16 cellular contexts compared by ENCODE assay signal in genomic region chr18:59087391-59087790, GRCh38. TPM values are rescaled to one million over a fixed set of nuclear protein-coding genes. Genes with fewer than 3 reads are reported as not detected.
DNase-seq lines count a peak whose midpoint lies in the region; ATAC-seq and TF ChIP-seq lines count a peak whose summit lies in the region.
"Had no signal": no experiment of that assay in that cellular context is flagged by ENCODE, and none has a peak within 500 bp of the region (broad histone marks: within the 10 kb centered on the region; RNA-seq: fewer than 3 reads in every experiment).

No MANE protein-coding gene starts in this region.

- peak overlapping the region in 1 of 2 donors; percentile 63 for H3K27ac Mint-ChIP-seq in stimulated activated naive CD8-positive, alpha-beta T cell treated with anti-CD3 and anti-CD28 coated beads, Interleukin-15, amount 100 ng/mL, for 72 hours
- H3K27ac Mint-ChIP-seq in chondrocyte (ENCODE audit: unreplicated experiment): no peak overlapping the region
- no peak overlapping the region for H3K27ac Mint-ChIP-seq in mesothelial cell of epicardium

- DNase-seq in stimulated activated naive CD8-positive, alpha-beta T cell treated with anti-CD3 and anti-CD28 coated beads, Interleukin-15, amount 100 ng/mL, for 72 hours: no peak
- DNase-seq in stimulated activated naive CD8-positive, alpha-beta T cell treated with anti-CD3 and anti-CD28 coated beads, Interleukin-15, Interleukin-2, amounts not matched to agents 100 U/mL and 50 U/mL, for 24 hours: no peak
- peak; percentile 51 for DNase-seq in NCI-H2029 (lab: John Stamatoyannopoulos, UW)
- DNase-seq in central memory CD4-positive, alpha-beta T cell: peak; percentile 50
- DNase-seq in chondrocyte (ENCODE audit: low spot score): no peak
- no peak for DNase-seq in mesothelial cell of epicardium (ENCODE audit: low spot score in 2 of 2, unreplicated experiment in 2 of 2)
- DNase-seq: amygdala, EL, H9, mesendoderm, NCI-H1092, NCI-H446, stomach, SW 1271 had no signal

- peak; percentile 65 for ATAC-seq in stimulated activated naive CD8-positive, alpha-beta T cell treated with anti-CD3 and anti-CD28 coated beads, Interleukin-15, amount 100 ng/mL, for 72 hours
- ATAC-seq in stimulated activated naive CD8-positive, alpha-beta T cell treated with anti-CD3 and anti-CD28 coated beads, Interleukin-15, Interleukin-2, amounts not matched to agents 100 U/mL and 50 U/mL, for 24 hours: no peak
- no peak for ATAC-seq in HG03571 (IDR thresholded peaks at IDR 0.05; ENCODE audit: unreplicated experiment)
- ATAC-seq: Panc1 had no signal

- no peaks in the 10 kb centered on the region for H3K9me3 Mint-ChIP-seq in stimulated activated naive CD8-positive, alpha-beta T cell treated with anti-CD3 and anti-CD28 coated beads, Interleukin-15, amount 100 ng/mL, for 72 hours
- no peaks in the 10 kb centered on the region for H3K9me3 Mint-ChIP-seq in chondrocyte (ENCODE audit: low read depth)
- H3K9me3 Mint-ChIP-seq in mesothelial cell of epicardium: no peaks in the 10 kb centered on the region
- H3K9me3 Mint-ChIP-seq: H9 had no signal

- H3K36me3 Mint-ChIP-seq in chondrocyte (ENCODE audit: low read depth): no peaks in the 10 kb centered on the region
- H3K36me3 Mint-ChIP-seq in mesothelial cell of epicardium: no peaks in the 10 kb centered on the region

- TF ChIP-seq CTCF in chondrocyte (IDR thresholded peaks at IDR 0.05) (no peak), mesothelial cell of epicardium (IDR thresholded peaks at IDR 0.05; ENCODE audit: unreplicated experiment) (no peak)

- H3K4me1 Mint-ChIP-seq in stimulated activated naive CD8-positive, alpha-beta T cell treated with anti-CD3 and anti-CD28 coated beads, Interleukin-15, amount 100 ng/mL, for 72 hours: peaks cover 6% of the 10 kb centered on the region
- H3K4me1 Mint-ChIP-seq in chondrocyte (ENCODE audit: low read depth): peaks cover 8% of the 10 kb centered on the region
- no peaks in the 10 kb centered on the region for H3K4me1 Mint-ChIP-seq in mesothelial cell of epicardium

- H3K4me3 Mint-ChIP-seq in stimulated activated naive CD8-positive, alpha-beta T cell treated with anti-CD3 and anti-CD28 coated beads, Interleukin-15, amount 100 ng/mL, for 72 hours: no peak overlapping the region
- H3K4me3 Mint-ChIP-seq in chondrocyte (ENCODE audit: unreplicated experiment) (no peak overlapping the region), mesothelial cell of epicardium (no peak overlapping the region)
- H3K4me3 Mint-ChIP-seq: H9 had no signal

- H3K27me3 Mint-ChIP-seq in stimulated activated naive CD8-positive, alpha-beta T cell treated with anti-CD3 and anti-CD28 coated beads, Interleukin-15, amount 100 ng/mL, for 72 hours: peaks cover 22% of the 10 kb centered on the region
- H3K27me3 Mint-ChIP-seq in chondrocyte (ENCODE audit: low read depth) (peaks cover 11% of the 10 kb centered on the region), mesothelial cell of epicardium (ENCODE audit: low read depth) (peaks cover 41% of the 10 kb centered on the region)

RNA-seq across cellular contexts. Expression of gene SEC11C, which starts 52.3 kb away (rescaled TPM):
- total RNA-seq in chondrocyte (27.6 to 51.1 TPM (median 32.8 TPM) in 3 replicates), mesothelial cell of epicardium (15.2 to 21.0 TPM (median 15.8 TPM) in 3 replicates)

Comparison
In these comparisons a context has a peak if more than half of its experiments do, and no peak if none do; other contexts are left out.
1. DNase-seq: peak in NCI-H2029 (single experiment) and central memory CD4-positive, alpha-beta T cell (single experiment); none in stimulated activated naive CD8-positive, alpha-beta T cell treated with anti-CD3 and anti-CD28 coated beads, Interleukin-15, amount 100 ng/mL, for 72 hours (0 of 2), stimulated activated naive CD8-positive, alpha-beta T cell treated with anti-CD3 and anti-CD28 coated beads, Interleukin-15, Interleukin-2, amounts not matched to agents 100 U/mL and 50 U/mL, for 24 hours (single experiment), chondrocyte (single experiment) and mesothelial cell of epicardium (0 of 2).